In the genomic region with DNA sequence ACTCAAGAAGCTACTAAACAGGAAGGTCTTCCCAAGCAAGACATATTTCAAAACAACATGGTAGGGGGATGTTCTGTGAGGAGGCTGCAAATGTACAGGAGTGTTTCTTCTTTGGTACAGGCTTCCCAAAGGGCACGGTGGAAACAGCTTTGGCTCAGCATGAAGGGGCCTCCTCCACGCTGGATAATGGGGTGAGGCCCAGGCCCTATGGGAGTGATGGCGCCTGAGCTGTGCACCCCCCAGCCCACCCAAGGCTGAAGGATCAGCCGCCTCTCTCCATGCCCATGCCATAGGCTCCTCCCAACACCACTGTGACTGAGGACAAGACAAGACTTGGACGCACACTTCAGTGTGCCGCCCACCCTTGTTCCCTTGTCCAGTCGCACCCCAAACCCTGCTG, we compare ENCODE assay signal across 10 cellular contexts. TPM values are rescaled to one million over a fixed set of nuclear protein-coding genes. Genes with fewer than 3 reads are reported as not detected.
"Had no signal": no experiment of that assay in that cellular context is flagged by ENCODE, and none has a peak within 500 bp of the region (broad histone marks: within the 10 kb centered on the region; RNA-seq: fewer than 3 reads in every experiment).

No MANE protein-coding gene starts in this region.

- H3K27ac Mint-ChIP-seq: GM23338, HFFc6 had no signal

- H3K4me3 ChIP-seq: GM23248, GM23338, HAP-1 had no signal

- H3K9ac ChIP-seq: GM23248 had no signal

- DNase-seq: GM23248, GOT3, H7, H9, HCEC 1CT, HFFc6 had no signal

- H3K36me3 ChIP-seq: HAP-1 had no signal

- H3K9me3 ChIP-seq: HAP-1 had no signal

- H3K27ac ChIP-seq: GM23248 had no signal

- H3K4me1 Mint-ChIP-seq: GM23338, H9 had no signal

- H3K4me1 ChIP-seq: HAP-1 had no signal

- H2AFZ ChIP-seq: GM23248, GM23338 had no signal

- H3K4me3 Mint-ChIP-seq: GM23338, H9, HFFc6 had no signal

- H3K4me2 ChIP-seq: GM23338 had no signal

RNA-seq across cellular contexts. Expression of a gene that starts 6.8 kb away (rescaled TPM):
- total RNA-seq: GM23248, GM23338, H1, H4, H9, HFFc6 had no signal

RNA-seq across cellular contexts. Expression of a gene that starts 24.6 kb away (rescaled TPM):
- total RNA-seq: GM23248, GM23338, H1, H4, H7, H9, HFFc6 had no signal

RNA-seq across cellular contexts. Expression of a gene that starts 49.4 kb away (rescaled TPM):
- total RNA-seq: GM23248, GM23338, H1, H4, H7, H9, HFFc6 had no signal
